In genomic region chrX:68669094-68669830, GRCh38 we compare ENCODE assay signal across 20 cellular contexts. TPM values are rescaled to one million over a fixed set of nuclear protein-coding genes. Genes with fewer than 3 reads are reported as not detected.
DNase-seq lines count a peak whose midpoint lies in the region; ATAC-seq and TF ChIP-seq lines count a peak whose summit lies in the region.
"Had no signal": no experiment of that assay in that cellular context is flagged by ENCODE, and none has a peak within 500 bp of the region (broad histone marks: within the 10 kb centered on the region; RNA-seq: fewer than 3 reads in every experiment).

No MANE protein-coding gene starts in this region.

- H3K27ac ChIP-seq in mesendoderm (ENCODE audit: low read depth, low read length) (no peak overlapping the region), esophagus muscularis mucosa (replicated peaks in 1 of 4) (no peak overlapping the region), substantia nigra (ENCODE audit: low read depth, low read length, poor library complexity, severe bottlenecking) (no peak overlapping the region)

- H3K36me3 ChIP-seq in BE2C: no peaks in the 10 kb centered on the region
- no peaks in the 10 kb centered on the region for H3K36me3 ChIP-seq in mesendoderm (ENCODE audit: control insufficient read depth, insufficient read depth, low read length)
- no peaks in the 10 kb centered on the region for H3K36me3 ChIP-seq in esophagus muscularis mucosa
- H3K36me3 ChIP-seq: breast epithelium had no signal

- no peak overlapping the region for H4K8ac ChIP-seq in mesendoderm (ENCODE audit: low read depth, low read length)

- H3K79me1 ChIP-seq in mesendoderm (ENCODE audit: low read length): no peaks in the 10 kb centered on the region

- no peak overlapping the region for H2AK5ac ChIP-seq in mesendoderm (ENCODE audit: low read length)

- H3K4me3 ChIP-seq in BE2C (ENCODE audit: low read depth, low read length): no peak overlapping the region
- H3K4me3 ChIP-seq in mesendoderm (ENCODE audit: low read length): no peak overlapping the region
- H3K4me3 ChIP-seq in esophagus muscularis mucosa: no peak overlapping the region
- H3K4me3 ChIP-seq: breast epithelium, smooth muscle cell had no signal

- H4K5ac ChIP-seq in mesendoderm (ENCODE audit: low read length): no peak overlapping the region

- no peak for TF ChIP-seq CTCF in BE2C (IDR thresholded peaks at IDR 0.05; ENCODE audit: low read depth, low read length)
- TF ChIP-seq CTCF in esophagus muscularis mucosa (IDR thresholded peaks at IDR 0.05): no peak
- no peak for TF ChIP-seq CTCF in chondrocyte (IDR thresholded peaks at IDR 0.05)

- no peak overlapping the region for H2BK5ac ChIP-seq in mesendoderm (ENCODE audit: low read length)

- no peak overlapping the region for H3K4me3 Mint-ChIP-seq in chondrocyte (ENCODE audit: unreplicated experiment)
- H3K4me3 Mint-ChIP-seq in stimulated activated effector memory CD8-positive, alpha-beta T cell treated with anti-CD3 and anti-CD28 coated beads, Interleukin-12 subunit alpha, Interleukin-12 subunit beta, amount 100 ng/mL, for 72 hours: no peak overlapping the region
- H3K4me3 Mint-ChIP-seq: activated T-cell treated with anti-CD3 and anti-CD28 coated beads, Interleukin-2, amount 50 U/mL, for 24 hours; CD8-positive, alpha-beta memory T cell; H9 had no signal

- peak overlapping the region; percentile 49 for H3K56ac ChIP-seq in mesendoderm (ENCODE audit: low read length)

- H3K18ac ChIP-seq in mesendoderm (ENCODE audit: low read length): no peak overlapping the region

- peaks cover 5% of the 10 kb centered on the region for H3K9me3 Mint-ChIP-seq in chondrocyte (ENCODE audit: low read depth)
- no peaks in the 10 kb centered on the region for H3K9me3 Mint-ChIP-seq in stimulated activated effector memory CD8-positive, alpha-beta T cell treated with anti-CD3 and anti-CD28 coated beads, Interleukin-12 subunit alpha, Interleukin-12 subunit beta, amount 100 ng/mL, for 72 hours
- H3K9me3 Mint-ChIP-seq: activated T-cell treated with anti-CD3 and anti-CD28 coated beads, Interleukin-2, amount 50 U/mL, for 24 hours; CD8-positive, alpha-beta memory T cell had no signal

- no peaks in the 10 kb centered on the region for H3K36me3 Mint-ChIP-seq in chondrocyte (ENCODE audit: low read depth)
- H3K36me3 Mint-ChIP-seq in stimulated activated effector memory CD8-positive, alpha-beta T cell treated with anti-CD3 and anti-CD28 coated beads, Interleukin-12 subunit alpha, Interleukin-12 subunit beta, amount 100 ng/mL, for 72 hours: no peaks in the 10 kb centered on the region
- H3K36me3 Mint-ChIP-seq: CD8-positive, alpha-beta memory T cell had no signal

- TF ChIP-seq EP300 in esophagus muscularis mucosa (IDR thresholded peaks at IDR 0.05): no peak

- intact Hi-C loops in esophagus muscularis mucosa (cut with DNase I): no loop called here

- DNase-seq in BE2C (peak; percentile 56), NCI-H2227 (lab: John Stamatoyannopoulos, UW; ENCODE audit: unreplicated experiment) (peak; percentile 38), ecto neural progenitor cell (ENCODE audit: low spot score) (peak; percentile 64), mesendoderm (peak; percentile 82), esophagus muscularis mucosa (ENCODE audit: extremely low spot score) (no peak), chondrocyte (ENCODE audit: low spot score) (no peak), substantia nigra (lab: John Stamatoyannopoulos, UW) (no peak)
- DNase-seq in stimulated activated effector memory CD8-positive, alpha-beta T cell treated with anti-CD3 and anti-CD28 coated beads, Interleukin-12 subunit alpha, Interleukin-12 subunit beta, amount 100 ng/mL, for 72 hours (ENCODE audit: low spot score in 2 of 2): no peak
- DNase-seq: activated T-cell treated with anti-CD3 and anti-CD28 coated beads, Interleukin-2, amount 50 U/mL, for 24 hours; CD8-positive, alpha-beta memory T cell; GDM1; H9; NCI-H1105 treated with DMSO at 0.1 percent for 48 hours; NCI-H2029 treated with DMSO at 0.1 percent for 48 hours; NCI-H510A; SHP77; stimulated activated CD4-positive, alpha-beta T cell treated with anti-CD3 and anti-CD28 coated beads, Interleukin-2, amount 100 ng/mL, for 24 hours; T-helper 1 cell had no signal

- no peak for ATAC-seq in stimulated activated effector memory CD8-positive, alpha-beta T cell treated with anti-CD3 and anti-CD28 coated beads, Interleukin-12 subunit alpha, Interleukin-12 subunit beta, amount 100 ng/mL, for 72 hours

- no peak for TF ChIP-seq POLR2A in esophagus muscularis mucosa (IDR thresholded peaks at IDR 0.05; ENCODE audit: low read depth)

- H3K27me3 ChIP-seq in BE2C: no peaks in the 10 kb centered on the region
- H3K27me3 ChIP-seq in mesendoderm (ENCODE audit: insufficient read depth, low read length, poor library complexity): no peaks in the 10 kb centered on the region
- H3K27me3 ChIP-seq in esophagus muscularis mucosa: no peaks in the 10 kb centered on the region

- H3K4ac ChIP-seq in mesendoderm (ENCODE audit: low read depth, low read length): no peak overlapping the region

- H3K9ac ChIP-seq in mesendoderm (ENCODE audit: low read length): no peak overlapping the region

- no peaks in the 10 kb centered on the region for H3K27me3 Mint-ChIP-seq in chondrocyte (ENCODE audit: low read depth)

- no peaks in the 10 kb centered on the region for H3K9me3 ChIP-seq in BE2C
- no peaks in the 10 kb centered on the region for H3K9me3 ChIP-seq in esophagus muscularis mucosa
- H3K9me3 ChIP-seq: breast epithelium had no signal

- no CpG with 5 or more reads among the region's 10 CpGs for WGBS in mesendoderm (ENCODE audit: extremely low coverage, insufficient coverage, low lambda C conversion rate)
- WGBS in esophagus muscularis mucosa: 64% methylated on average over 9 of the region's 10 CpGs

- no peaks in the 10 kb centered on the region for H3K79me2 ChIP-seq in mesendoderm (ENCODE audit: control insufficient read depth, insufficient read depth, low read length)

- H3K23ac ChIP-seq in mesendoderm (ENCODE audit: low read length): no peak overlapping the region

- H2BK120ac ChIP-seq in mesendoderm (ENCODE audit: low read depth, low read length): no peak overlapping the region

- no peaks in the 10 kb centered on the region for H3K4me1 ChIP-seq in BE2C
- no peaks in the 10 kb centered on the region for H3K4me1 ChIP-seq in mesendoderm (ENCODE audit: control insufficient read depth, low read depth, low read length)
- peaks cover 0 to 28% (median 9%) of the 10 kb centered on the region in 4 donors for H3K4me1 ChIP-seq in esophagus muscularis mucosa

- no peak overlapping the region for H2BK15ac ChIP-seq in mesendoderm (replicated peaks; ENCODE audit: low read depth)

- peaks cover 9% of the 10 kb centered on the region for H3K4me1 Mint-ChIP-seq in chondrocyte (ENCODE audit: low read depth)
- no peaks in the 10 kb centered on the region for H3K4me1 Mint-ChIP-seq in stimulated activated effector memory CD8-positive, alpha-beta T cell treated with anti-CD3 and anti-CD28 coated beads, Interleukin-12 subunit alpha, Interleukin-12 subunit beta, amount 100 ng/mL, for 72 hours
- H3K4me1 Mint-ChIP-seq: CD8-positive, alpha-beta memory T cell had no signal

- no peak overlapping the region for H3K27ac Mint-ChIP-seq in chondrocyte (ENCODE audit: unreplicated experiment)
- no peak overlapping the region for H3K27ac Mint-ChIP-seq in stimulated activated effector memory CD8-positive, alpha-beta T cell treated with anti-CD3 and anti-CD28 coated beads, Interleukin-12 subunit alpha, Interleukin-12 subunit beta, amount 100 ng/mL, for 72 hours
- H3K27ac Mint-ChIP-seq: activated T-cell treated with anti-CD3 and anti-CD28 coated beads, Interleukin-2, amount 50 U/mL, for 24 hours had no signal

- no peak overlapping the region for H3K4me2 ChIP-seq in mesendoderm (ENCODE audit: low read length)
- H3K4me2 ChIP-seq: smooth muscle cell had no signal

RNA-seq across cellular contexts. Expression of gene STARD8, which starts 21.8 kb away (rescaled TPM):
- 0.54 TPM for polyA plus RNA-seq in BE2C (2012; ENCODE audit: insufficient read depth, insufficient read length, low read depth)
- 5.1 TPM for polyA plus RNA-seq in mesendoderm (2013, experiment 1 of 2)
- polyA plus RNA-seq in mesendoderm (2013, experiment 2 of 2): 5.0 TPM
- total RNA-seq in esophagus muscularis mucosa (10 to 100 TPM; 11.2 to 20.4 (median 11.4) TPM), chondrocyte (0.31 to 0.49 TPM (median 0.37 TPM) in 3 replicates)
- polyA plus RNA-seq: CD8-positive, alpha-beta memory T cell had no signal

Comparison
In these comparisons a context has a peak if more than half of its experiments do, and no peak if none do; other contexts are left out.
1. DNase-seq: peak in BE2C (single experiment), NCI-H2227 (single experiment), ecto neural progenitor cell (single experiment) and mesendoderm (single experiment); none in esophagus muscularis mucosa (single experiment), chondrocyte (single experiment), stimulated activated effector memory CD8-positive, alpha-beta T cell treated with anti-CD3 and anti-CD28 coated beads, Interleukin-12 subunit alpha, Interleukin-12 subunit beta, amount 100 ng/mL, for 72 hours (0 of 2) and substantia nigra (0 of 49).